Comparison of ENCODE assay signal across 41 cellular contexts in genomic region chr1:30032302-30032701, GRCh38.
"Had no signal": no experiment of that assay in that cellular context is flagged by ENCODE, and none has a peak within 500 bp of the region (broad histone marks: within the 10 kb centered on the region; RNA-seq: fewer than 3 reads in every experiment).

No MANE protein-coding gene starts in this region.

- H3K36me3 ChIP-seq: adrenal gland, ascending aorta, brain microvascular endothelial cell, breast epithelium, cardiac muscle cell had no signal

- H3K4me3 ChIP-seq: adrenal gland, ascending aorta, body of pancreas, breast epithelium, cardiac muscle cell had no signal

- H3K9me3 ChIP-seq: adrenal gland, ascending aorta, body of pancreas, breast epithelium had no signal

- H3K27me3 ChIP-seq: adrenal gland, ascending aorta, body of pancreas, brain microvascular endothelial cell, cardiac muscle cell had no signal

- H3K27ac ChIP-seq: adrenal gland, ascending aorta, body of pancreas, brain microvascular endothelial cell, breast epithelium, cardiac muscle cell had no signal

- H3K4me1 Mint-ChIP-seq: activated naive CD4-positive, alpha-beta T cell treated with anti-CD3 and anti-CD28 coated beads, Interleukin-2, amount 10 ng/mL, durations not matched to agents 7 days and 5 days; activated naive CD4-positive, alpha-beta T cell treated with anti-CD3 and anti-CD28 coated beads, Interleukin-2, amount 50 U/mL, for 24 hours; activated naive CD8-positive, alpha-beta T cell treated with anti-CD3 and anti-CD28 coated beads for 36 hours; activated naive CD8-positive, alpha-beta T cell treated with anti-CD3 and anti-CD28 coated beads, Interleukin-2, amount 10 ng/mL, durations not matched to agents 7 days and 5 days; activated naive CD8-positive, alpha-beta T cell treated with anti-CD3 and anti-CD28 coated beads, Interleukin-2, amount 50 U/mL, for 24 hours; activated T-helper 17 cell treated with anti-CD3 and anti-CD28 coated beads, Interleukin-2, amount 50 U/mL, for 72 hours; brain; central memory CD8-positive, alpha-beta T cell had no signal

- DNase-seq: activated effector memory CD4-positive, alpha-beta T cell treated with anti-CD3 and anti-CD28 coated beads, Interleukin-2, amount 50 U/mL, for 16 hours; activated effector memory CD4-positive, alpha-beta T cell treated with Interleukin-2 at 50 U/mL for 16 hours; activated gamma-delta T cell; activated gamma-delta T cell treated with Interleukin-2 at 50 U/mL for 16 hours; activated naive CD4-positive, alpha-beta T cell; activated naive CD4-positive, alpha-beta T cell treated with anti-CD3 and anti-CD28 coated beads for 36 hours; activated naive CD4-positive, alpha-beta T cell treated with anti-CD3 and anti-CD28 coated beads, Interleukin-2, amount 10 ng/mL, durations not matched to agents 7 days and 5 days; activated naive CD4-positive, alpha-beta T cell treated with anti-CD3 and anti-CD28 coated beads, Interleukin-2, amount 50 U/mL, for 16 hours; activated naive CD4-positive, alpha-beta T cell treated with Interleukin-2 at 50 U/mL for 16 hours; activated naive CD8-positive, alpha-beta T cell treated with anti-CD3 and anti-CD28 coated beads for 36 hours; activated naive CD8-positive, alpha-beta T cell treated with anti-CD3 and anti-CD28 coated beads, Interleukin-2, amount 10 ng/mL, durations not matched to agents 7 days and 5 days; activated naive CD8-positive, alpha-beta T cell treated with anti-CD3 and anti-CD28 coated beads, Interleukin-2, amount 50 U/mL, for 24 hours; activated T-cell treated with anti-CD3 and anti-CD28 coated beads for 4 hours; activated T-cell treated with anti-CD3 and anti-CD28 coated beads, Interleukin-2, amount 50 U/mL, for 1 hour; activated T-cell treated with anti-CD3 and anti-CD28 coated beads, Interleukin-2, amount 50 U/mL, for 24 hours; activated T-cell treated with anti-CD3 and anti-CD28 coated beads, Interleukin-2, amount 50 U/mL, for 4 hours; activated T-cell treated with anti-CD3 and anti-CD28 coated beads, Interleukin-2, amount 50 U/mL, for 48 hours; activated T-cell treated with anti-CD3 and anti-CD28 coated beads, Interleukin-2, amount 50 U/mL, for 72 hours; amniotic stem cell; amygdala; anterior cingulate cortex; aorta; body of pancreas; brain microvascular endothelial cell; caudate nucleus; central memory CD4-positive, alpha-beta T cell; cerebellar nuclear complex had no signal

- H3K27ac Mint-ChIP-seq: activated naive CD4-positive, alpha-beta T cell treated with anti-CD3 and anti-CD28 coated beads for 36 hours; activated naive CD4-positive, alpha-beta T cell treated with anti-CD3 and anti-CD28 coated beads, Interleukin-2, amount 10 ng/mL, durations not matched to agents 7 days and 5 days; activated naive CD4-positive, alpha-beta T cell treated with anti-CD3 and anti-CD28 coated beads, Interleukin-2, amount 50 U/mL, for 24 hours; activated naive CD4-positive, alpha-beta T cell treated with anti-CD3 and anti-CD28 coated beads, Interleukin-2, amount 50 U/mL, for 72 hours; activated naive CD8-positive, alpha-beta T cell; activated naive CD8-positive, alpha-beta T cell treated with anti-CD3 and anti-CD28 coated beads for 36 hours; activated naive CD8-positive, alpha-beta T cell treated with anti-CD3 and anti-CD28 coated beads, Interleukin-2, amount 10 ng/mL, durations not matched to agents 7 days and 5 days; activated naive CD8-positive, alpha-beta T cell treated with anti-CD3 and anti-CD28 coated beads, Interleukin-2, amount 50 U/mL, for 24 hours; activated T-cell treated with anti-CD3 and anti-CD28 coated beads, Interleukin-2, amount 50 U/mL, for 24 hours; activated T-cell treated with anti-CD3 and anti-CD28 coated beads, Interleukin-2, amount 50 U/mL, for 72 hours; activated T-helper 1 cell treated with anti-CD3 and anti-CD28 coated beads, Interleukin-12 subunit alpha, Interleukin-12 subunit beta, Interleukin-2, Interleukin-4 antibody, amounts not matched to agents 30 ng/mL and 10 ng/mL and 1 ng/mL, durations not matched to agents 14 hours and 24 hours and 36 hours; activated T-helper 17 cell treated with anti-CD3 and anti-CD28 coated beads, Interleukin-2, amount 50 U/mL, for 72 hours; activated T-helper 2 cell treated with anti-CD3 and anti-CD28 coated beads, Interferon-gamma antibody, Interleukin-2, Interleukin-4, amounts not matched to agents 10 μg/mL and 5 μg/mL and 100 μg/mL, durations not matched to agents 14 hours and 24 hours and 36 hours; brain had no signal

- H3K9me3 Mint-ChIP-seq: activated T-helper 1 cell treated with anti-CD3 and anti-CD28 coated beads, Interleukin-12 subunit alpha, Interleukin-12 subunit beta, Interleukin-2, Interleukin-4 antibody, amounts not matched to agents 30 ng/mL and 10 ng/mL and 1 ng/mL, durations not matched to agents 14 hours and 24 hours and 36 hours; activated T-helper 2 cell treated with anti-CD3 and anti-CD28 coated beads, Interferon-gamma antibody, Interleukin-2, Interleukin-4, amounts not matched to agents 10 μg/mL and 5 μg/mL and 100 μg/mL, durations not matched to agents 14 hours and 24 hours and 36 hours had no signal

- ATAC-seq: activated naive CD4-positive, alpha-beta T cell treated with anti-CD3 and anti-CD28 coated beads, Interleukin-2, amount 50 U/mL, for 72 hours; activated naive CD8-positive, alpha-beta T cell treated with anti-CD3 and anti-CD28 coated beads, Interleukin-2, amount 50 U/mL, for 24 hours; activated T-cell treated with anti-CD3 and anti-CD28 coated beads, Interleukin-2, amount 50 U/mL, for 4 hours; activated T-cell treated with anti-CD3 and anti-CD28 coated beads, Interleukin-2, amount 50 U/mL, for 72 hours; activated T-helper 17 cell treated with anti-CD3 and anti-CD28 coated beads, Interleukin-2, amount 50 U/mL, for 72 hours; body of pancreas had no signal

- H3K4me3 Mint-ChIP-seq: activated naive CD4-positive, alpha-beta T cell treated with anti-CD3 and anti-CD28 coated beads for 36 hours; activated naive CD4-positive, alpha-beta T cell treated with anti-CD3 and anti-CD28 coated beads, Interleukin-2, amount 10 ng/mL, durations not matched to agents 7 days and 5 days; activated naive CD4-positive, alpha-beta T cell treated with anti-CD3 and anti-CD28 coated beads, Interleukin-2, amount 50 U/mL, for 24 hours; activated naive CD8-positive, alpha-beta T cell; activated naive CD8-positive, alpha-beta T cell treated with anti-CD3 and anti-CD28 coated beads for 36 hours; activated naive CD8-positive, alpha-beta T cell treated with anti-CD3 and anti-CD28 coated beads, Interleukin-2, amount 10 ng/mL, durations not matched to agents 7 days and 5 days; activated naive CD8-positive, alpha-beta T cell treated with anti-CD3 and anti-CD28 coated beads, Interleukin-2, amount 50 U/mL, for 24 hours; activated T-cell treated with anti-CD3 and anti-CD28 coated beads, Interleukin-2, amount 50 U/mL, for 24 hours; activated T-cell treated with anti-CD3 and anti-CD28 coated beads, Interleukin-2, amount 50 U/mL, for 4 hours; activated T-cell treated with anti-CD3 and anti-CD28 coated beads, Interleukin-2, amount 50 U/mL, for 72 hours; activated T-helper 1 cell treated with anti-CD3 and anti-CD28 coated beads, Interleukin-12 subunit alpha, Interleukin-12 subunit beta, Interleukin-2, Interleukin-4 antibody, amounts not matched to agents 30 ng/mL and 10 ng/mL and 1 ng/mL, durations not matched to agents 14 hours and 24 hours and 36 hours; activated T-helper 17 cell treated with anti-CD3 and anti-CD28 coated beads, Interleukin-2, amount 50 U/mL, for 72 hours; brain; central memory CD8-positive, alpha-beta T cell had no signal

- H3K4me1 ChIP-seq: adrenal gland, ascending aorta, body of pancreas, breast epithelium had no signal

- FAIRE-seq: astrocyte, bronchial epithelial cell had no signal

- H3K36me3 Mint-ChIP-seq: activated naive CD4-positive, alpha-beta T cell treated with anti-CD3 and anti-CD28 coated beads, Interleukin-2, amount 10 ng/mL, durations not matched to agents 7 days and 5 days; activated naive CD4-positive, alpha-beta T cell treated with anti-CD3 and anti-CD28 coated beads, Interleukin-2, amount 50 U/mL, for 24 hours; activated naive CD4-positive, alpha-beta T cell treated with anti-CD3 and anti-CD28 coated beads, Interleukin-2, amount 50 U/mL, for 72 hours; activated naive CD8-positive, alpha-beta T cell; activated naive CD8-positive, alpha-beta T cell treated with anti-CD3 and anti-CD28 coated beads for 36 hours; activated naive CD8-positive, alpha-beta T cell treated with anti-CD3 and anti-CD28 coated beads, Interleukin-2, amount 10 ng/mL, durations not matched to agents 7 days and 5 days; brain had no signal
